24 cellular contexts compared by ENCODE assay signal in the genomic region with DNA sequence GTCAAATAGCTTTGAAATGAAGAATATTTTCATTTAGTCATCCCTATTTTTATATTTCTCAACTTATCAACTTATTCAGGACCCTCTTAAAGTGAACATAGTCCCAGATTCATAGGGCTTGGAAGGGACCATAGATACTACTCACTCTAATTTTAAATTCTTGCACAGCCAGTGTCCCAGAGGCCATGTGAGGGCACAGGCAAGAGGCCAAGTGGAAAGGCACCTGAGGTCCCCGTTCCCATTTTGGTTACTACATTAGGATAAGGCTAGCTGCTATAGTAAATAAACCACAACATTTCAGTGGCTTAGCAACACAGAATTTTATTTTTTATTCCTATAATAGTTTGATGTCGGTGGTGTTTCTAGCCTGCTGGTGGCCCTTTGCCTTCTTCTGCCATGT.
"Had no signal": no experiment of that assay in that cellular context is flagged by ENCODE, and none has a peak within 500 bp of the region (broad histone marks: within the 10 kb centered on the region; RNA-seq: fewer than 3 reads in every experiment).

No MANE protein-coding gene starts in this region.

- H3K27ac Mint-ChIP-seq: activated CD8-positive, alpha-beta T cell treated with anti-CD3 and anti-CD28 coated beads for 36 hours; activated naive CD4-positive, alpha-beta T cell treated with anti-CD3 and anti-CD28 coated beads, Interleukin-2, amount 50 U/mL, for 24 hours; IgD-negative memory B cell had no signal

- H3K36me3 ChIP-seq: breast epithelium, SJCRH30 had no signal

- H3K4me1 ChIP-seq: breast epithelium had no signal

- H3K4me3 ChIP-seq: breast epithelium, PC-9, SJCRH30 had no signal

- H3K27me3 Mint-ChIP-seq: activated naive CD4-positive, alpha-beta T cell treated with anti-CD3 and anti-CD28 coated beads, Interleukin-2, amount 50 U/mL, for 24 hours had no signal

- H3K9me3 ChIP-seq: breast epithelium, SJCRH30, SK-N-SH had no signal

- H2AFZ ChIP-seq: PC-9 had no signal

- H3K36me3 Mint-ChIP-seq: activated naive CD4-positive, alpha-beta T cell treated with anti-CD3 and anti-CD28 coated beads, Interleukin-2, amount 50 U/mL, for 24 hours; IgD-negative memory B cell had no signal

- H3K4me2 ChIP-seq: PC-9, SK-N-SH had no signal

- H3K9me3 Mint-ChIP-seq: activated CD8-positive, alpha-beta T cell treated with anti-CD3 and anti-CD28 coated beads for 36 hours; activated naive CD4-positive, alpha-beta T cell treated with anti-CD3 and anti-CD28 coated beads, Interleukin-2, amount 50 U/mL, for 24 hours; IgD-negative memory B cell had no signal

- DNase-seq: activated CD4-positive, alpha-beta T cell treated with anti-CD3 and anti-CD28 coated beads for 4 hours; activated CD8-positive, alpha-beta memory T cell treated with anti-CD3 and anti-CD28 coated beads, Interleukin-2, amount 50 U/mL, for 48 hours; activated CD8-positive, alpha-beta T cell treated with anti-CD3 and anti-CD28 coated beads for 36 hours; activated effector memory CD4-positive, alpha-beta T cell treated with Interleukin-2 at 50 U/mL for 16 hours; activated naive CD4-positive, alpha-beta T cell; activated T-cell treated with anti-CD3 and anti-CD28 coated beads, Interleukin-2, amount 50 U/mL, for 1 hour; aorta; KG1; NCI-H1105; NCI-H1436; NCI-H1694 treated with DMSO at 0.1 percent for 48 hours; NCI-H2029 treated with DMSO at 0.1 percent for 48 hours; NCI-H345; NCI-H510A; NCI-H526 treated with DMSO at 0.1 percent for 48 hours; PC-9; SJCRH30; SK-N-SH; T-helper 1 cell had no signal

- H3K4me1 Mint-ChIP-seq: activated naive CD4-positive, alpha-beta T cell treated with anti-CD3 and anti-CD28 coated beads, Interleukin-2, amount 50 U/mL, for 24 hours; IgD-negative memory B cell had no signal

- ATAC-seq: activated CD4-positive, CD25-positive, alpha-beta regulatory T cell treated with anti-CD3 and anti-CD28 coated beads, Interleukin-2, amount 50 U/mL, for 24 hours; activated CD8-positive, alpha-beta T cell treated with anti-CD3 and anti-CD28 coated beads for 36 hours had no signal

- H3K4me3 Mint-ChIP-seq: activated CD8-positive, alpha-beta T cell treated with anti-CD3 and anti-CD28 coated beads for 36 hours; activated naive CD4-positive, alpha-beta T cell treated with anti-CD3 and anti-CD28 coated beads, Interleukin-2, amount 50 U/mL, for 24 hours; IgD-negative memory B cell had no signal

- H3K27ac ChIP-seq: breast epithelium, PC-9, VCaP had no signal

- H3K27me3 ChIP-seq: breast epithelium, SJCRH30 had no signal

- H3K9me2 ChIP-seq: SK-N-SH had no signal
